9 cellular contexts compared by ENCODE assay signal in genomic region chr6:89433637-89434499, GRCh38. TPM values are rescaled to one million over a fixed set of nuclear protein-coding genes. Genes with fewer than 3 reads are reported as not detected.
DNase-seq lines count a peak whose midpoint lies in the region; ATAC-seq, FAIRE-seq and TF ChIP-seq lines count a peak whose summit lies in the region.
"Had no signal": no experiment of that assay in that cellular context is flagged by ENCODE, and none has a peak within 500 bp of the region (broad histone marks: within the 10 kb centered on the region; RNA-seq: fewer than 3 reads in every experiment).

No MANE protein-coding gene starts in this region.

- peak overlapping the region; percentile 12 to 79 for H3K9ac ChIP-seq in colonic mucosa (ENCODE audit: low read depth in 2 of 2, low read length in 2 of 2)

- intact Hi-C loops in colonic mucosa (cut with DNase I) (loop anchor here (2.0 kb wide), 1 partner anchor 175 kb away; no protein-coding TSS in a partner anchor), stomach (cut with DNase I; ENCODE audit: low total_unique reads) (loop anchor here (5.0 kb wide), 1 partner anchor 178 kb away; no protein-coding TSS in a partner anchor)

- peak overlapping the region; percentile 94 for H3K4me2 ChIP-seq in A549

- POLR2A ChIA-PET in A549 (lab: Yijun Ruan, JAX): no interaction called here

- H3K9me3 ChIP-seq in A549 (no peaks in the 10 kb centered on the region), colonic mucosa (no peaks in the 10 kb centered on the region), stomach (no peaks in the 10 kb centered on the region)

- peak overlapping the region; percentile 75 to 88 for H3K27ac ChIP-seq in A549
- H3K27ac ChIP-seq in colonic mucosa: no peak overlapping the region
- H3K27ac ChIP-seq in stomach: peak overlapping the region in 2 of 5 donors; percentile 54 to 73

- no peaks in the 10 kb centered on the region for H3K27me3 ChIP-seq in colonic mucosa
- no peaks in the 10 kb centered on the region for H3K27me3 ChIP-seq in stomach

- DNase-seq in A549 (ENCODE audit: low read depth in 1 of 2, low spot score in 1 of 2) (no peak), UCSD-AML1 (lab: John Stamatoyannopoulos, UW; ENCODE audit: unreplicated experiment) (peak; percentile 14), colonic mucosa (peak; percentile 19), medulla oblongata (ENCODE audit: extremely low spot score) (peak; percentile 66), stomach (peak; percentile 29), mesenteric fat pad (ENCODE audit: low spot score) (no peak)

- WGBS in A549 (ENCODE audit: missing lambda C conversion rate): 52% methylated on average over 15 of the region's 35 CpGs
- WGBS in stomach, 5 donors: 11 to 27% (median 14%) methylated on average over 13 to 35 of the region's 35 CpGs

- TF ChIP-seq EP300 in A549 (IDR thresholded peaks at IDR 0.05): no peak
- no peak for TF ChIP-seq EP300 in stomach (IDR thresholded peaks at IDR 0.05)

- no peak for TF ChIP-seq RAD21 in A549 (conservative IDR thresholded peaks at IDR 0.05 in 1 of 2, IDR thresholded peaks at IDR 0.05 in 1 of 2)

- H3K4me1 ChIP-seq in A549 (no peaks in the 10 kb centered on the region), colonic mucosa (peaks cover 5% of the 10 kb centered on the region), stomach (peaks cover 5 to 19% (median 17%) of the 10 kb centered on the region in 4 donors)

- ATAC-seq in A549 (peak in 1 of 2 experiments; percentile 20; a peak in 3 of 6 replicates), GM18907 (IDR thresholded peaks at IDR 0.05; ENCODE audit: unreplicated experiment) (peak; percentile 53), HG03460 (IDR thresholded peaks at IDR 0.05; ENCODE audit: unreplicated experiment) (peak; percentile 47)

- TF ChIP-seq CTCF in A549 (IDR thresholded peaks at IDR 0.05) (no peak), colonic mucosa (IDR thresholded peaks at IDR 0.05) (no peak), stomach (IDR thresholded peaks at IDR 0.05) (no peak)

- no peaks in the 10 kb centered on the region for H3K36me3 ChIP-seq in colonic mucosa
- H3K36me3 ChIP-seq in stomach: no peaks in the 10 kb centered on the region

- H3K4me3 ChIP-seq in A549 (peak overlapping the region; percentile 84), colonic mucosa (peak overlapping the region; percentile 87), stomach (peak overlapping the region; percentile 88 to 93 (median 90))

- no peak for FAIRE-seq in A549 (lab: Jason Lieb, UNC)
- FAIRE-seq: colon had no signal

- TF ChIP-seq POLR2A in A549 (IDR thresholded peaks at IDR 0.05; ENCODE audit: low read length) (no peak), stomach (IDR thresholded peaks at IDR 0.05) (no peak)

- CTCF ChIA-PET in A549 (lab: Yijun Ruan, JAX): interaction anchor here (0.6 to 1.6 kb wide), 3 partner anchors 13 to 177 kb away, joined by 3 to 5 read pairs (median 5); no protein-coding TSS in a partner anchor

TF ChIP-seq in A549, 52 proteins besides CTCF, POLR2A, EP300 and RAD21:
- TF ChIP-seq KDM5A (IDR thresholded peaks at IDR 0.05): no peak
- no peak for TF ChIP-seq ZSCAN20 (CRISPR knock-in tag; IDR thresholded peaks at IDR 0.05)
- no peak for TF ChIP-seq BHLHE40 (IDR thresholded peaks at IDR 0.05; ENCODE audit: low read depth, low read length)
TF ChIP-seq in A549: peak in this region for 0.

RNA-seq across cellular contexts. Expression of gene ANKRD6, which starts 0.9 kb away (rescaled TPM):
- polyA plus RNA-seq in A549 (2011; rRNA removed) (2.9 and 3.6 TPM in 2 replicates), A549 (2017; fragmentation: RNase III; extraction: RNeasy Plus Mini Kit Qiagen cat#74134 plus additional on column Dnase treatment) (2.1 to 2.5 TPM (median 2.2 TPM) in 3 replicates), stomach (1 to 10 TPM; 2.1 to 5.8 (median 3.7) TPM)
- polyA plus RNA-seq in A549 (2012; cell fraction: cytosol; rRNA removed): 1.4 and 2.1 TPM in 2 replicates
- polyA plus RNA-seq in A549 (2012; cell fraction: nucleus; rRNA removed): 3.1 and 3.6 TPM in 2 replicates
- polyA minus RNA-seq in A549 (2011; rRNA and poly(A)+ RNA removed): 4.1 and 6.4 TPM in 2 replicates
- total RNA-seq in colonic mucosa (1 to 10 TPM; 1.6 to 3.1 TPM), stomach (100 to 1,000 TPM in 1 of 5 donors, 10 to 100 TPM in 2, 1 to 10 TPM in 2; 4.2 to 145 (median 10.1) TPM), mesenteric fat pad (7.1 TPM)

RNA-seq across cellular contexts. Expression of gene RRAGD, which starts 21.8 kb away (rescaled TPM):
- polyA plus RNA-seq in A549 (2011; rRNA removed) (0.72 and 1.2 TPM in 2 replicates), A549 (2017; fragmentation: RNase III; extraction: RNeasy Plus Mini Kit Qiagen cat#74134 plus additional on column Dnase treatment) (0.58 to 1.2 TPM (median 0.79 TPM) in 3 replicates), stomach (1 to 10 TPM; 4.1 to 4.8 (median 4.7) TPM)
- 0.15 and 0.29 TPM in 2 replicates for polyA plus RNA-seq in A549 (2012; cell fraction: cytosol; rRNA removed)
- 0.07 and 0.13 TPM in 2 replicates for polyA plus RNA-seq in A549 (2012; cell fraction: nucleus; rRNA removed)
- 0.58 and 0.66 TPM in 2 replicates for polyA minus RNA-seq in A549 (2011; rRNA and poly(A)+ RNA removed)
- total RNA-seq in colonic mucosa (1 to 10 TPM; 2.0 to 4.4 TPM), stomach (10 to 100 TPM in 1 of 5 donors, 1 to 10 TPM in 4; 1.7 to 45.1 (median 4.0) TPM), mesenteric fat pad (28.7 TPM)

Comparison
In these comparisons a context has a peak if more than half of its experiments do, and no peak if none do; other contexts are left out.
1. DNase-seq: peak in UCSD-AML1 (single experiment), colonic mucosa (single experiment), medulla oblongata (single experiment) and stomach (single experiment); none in A549 (0 of 2) and mesenteric fat pad (single experiment).
2. Peak in every context shown above with its lines, with median percentiles within 50 percentile points of each other: H3K4me3 ChIP-seq.